Comparison of ENCODE assay signal across 8 cellular contexts in the genomic region with DNA sequence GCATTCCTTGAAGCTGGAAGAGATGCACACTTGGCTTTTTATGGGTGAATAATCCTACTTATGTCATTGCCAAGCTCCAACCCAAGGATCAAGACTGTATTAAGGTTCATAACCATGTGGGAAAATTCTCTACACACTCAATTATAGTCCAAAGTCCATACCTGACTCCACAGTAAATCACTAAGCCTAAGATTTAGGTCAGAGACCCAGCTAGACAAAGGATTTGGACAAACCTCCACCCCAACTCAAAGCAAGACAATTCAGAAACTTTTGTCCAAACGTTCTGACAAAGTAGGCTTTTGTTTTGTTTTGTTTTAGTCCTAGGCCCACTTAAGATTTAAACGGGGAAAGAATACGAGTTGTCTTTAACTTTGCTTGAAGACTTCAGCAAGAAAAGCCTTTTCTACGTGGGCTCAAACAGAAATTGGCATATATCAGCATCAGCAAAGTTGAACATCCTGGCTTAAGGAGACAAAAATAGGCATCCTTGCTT. TPM values are rescaled to one million over a fixed set of nuclear protein-coding genes. Genes with fewer than 3 reads are reported as not detected.
DNase-seq lines count a peak whose midpoint lies in the region; ATAC-seq and TF ChIP-seq lines count a peak whose summit lies in the region.

No MANE protein-coding gene starts in this region.

- ATAC-seq in lung (ENCODE audit: insufficient read depth, low FRiP score): no peak
- ATAC-seq in HG03045 (IDR thresholded peaks at IDR 0.05; ENCODE audit: unreplicated experiment): no peak

- peaks cover 48% of the 10 kb centered on the region for H3K4me1 Mint-ChIP-seq in activated T-cell treated with anti-CD3 and anti-CD28 coated beads, Interleukin-2, amount 50 U/mL, for 24 hours (ENCODE audit: low read depth)

- H3K36me3 ChIP-seq in ascending aorta (no peaks in the 10 kb centered on the region), lung (ENCODE audit: control insufficient read depth in 2 of 2, insufficient read depth in 2 of 2, low read length in 2 of 2) (peaks cover 0 to 2% of the 10 kb centered on the region in 2 donors), tibial artery (no peaks in the 10 kb centered on the region)

- H3K4me3 ChIP-seq in ascending aorta (peak overlapping the region; percentile 70 to 82), lung (peak overlapping the region; percentile 64), tibial artery (peak overlapping the region; percentile 87 to 91)

- no peak for TF ChIP-seq CTCF in ascending aorta (IDR thresholded peaks at IDR 0.05)
- TF ChIP-seq CTCF in lung (IDR thresholded peaks at IDR 0.05; ENCODE audit: control extremely low read depth, extremely low read depth): no peak
- no peak for TF ChIP-seq CTCF in tibial artery (IDR thresholded peaks at IDR 0.05)

- intact Hi-C loops in ascending aorta (cut with DNase I) (no loop called here), tibial artery (cut with DNase I; ENCODE audit: low total_unique reads) (no loop called here)

- peak overlapping the region; percentile 77 for H3K27ac Mint-ChIP-seq in activated T-cell treated with anti-CD3 and anti-CD28 coated beads, Interleukin-2, amount 50 U/mL, for 24 hours

- H3K4me3 Mint-ChIP-seq in activated T-cell treated with anti-CD3 and anti-CD28 coated beads, Interleukin-2, amount 50 U/mL, for 24 hours: peak overlapping the region; percentile 86

- H3K9me3 ChIP-seq in ascending aorta: no peaks in the 10 kb centered on the region
- H3K9me3 ChIP-seq in lung (ENCODE audit: control insufficient read depth in 2 of 2, insufficient read depth in 1 of 2, low read length in 1 of 2): no peaks in the 10 kb centered on the region
- H3K9me3 ChIP-seq in tibial artery: no peaks in the 10 kb centered on the region

- DNase-seq in activated T-cell treated with anti-CD3 and anti-CD28 coated beads, Interleukin-2, amount 50 U/mL, for 24 hours: no peak
- DNase-seq in activated T-cell treated with anti-CD3 and anti-CD28 coated beads, Interleukin-2, amount 50 U/mL, for 1 hour: no peak
- DNase-seq in ascending aorta (ENCODE audit: low spot score in 2 of 2): no peak
- no peak for DNase-seq in lung (ENCODE audit: low spot score)
- no peak for DNase-seq in tibial artery
- no peak for DNase-seq in Ammon's horn (ENCODE audit: low spot score)
- no peak for DNase-seq in NCI-H2196 (lab: John Stamatoyannopoulos, UW; ENCODE audit: unreplicated experiment)

- H3K36me3 Mint-ChIP-seq in activated T-cell treated with anti-CD3 and anti-CD28 coated beads, Interleukin-2, amount 50 U/mL, for 24 hours (ENCODE audit: low read depth): peaks cover 1% of the 10 kb centered on the region

- no peaks in the 10 kb centered on the region for H3K9me3 Mint-ChIP-seq in activated T-cell treated with anti-CD3 and anti-CD28 coated beads, Interleukin-2, amount 50 U/mL, for 24 hours

- 31 to 44% methylated on average over 4 of the region's 4 CpGs for WGBS in lung, 2 donors

- H3K27me3 ChIP-seq in ascending aorta (no peaks in the 10 kb centered on the region), lung (ENCODE audit: control insufficient read depth, insufficient read depth) (no peaks in the 10 kb centered on the region), tibial artery (no peaks in the 10 kb centered on the region)

- H3K27ac ChIP-seq in ascending aorta: peak overlapping the region; percentile 46 to 71
- no peak overlapping the region for H3K27ac ChIP-seq in lung (ENCODE audit: low read depth in 1 of 2, low read length in 1 of 2)
- peak overlapping the region; percentile 72 to 85 for H3K27ac ChIP-seq in tibial artery

- H3K27me3 Mint-ChIP-seq in activated T-cell treated with anti-CD3 and anti-CD28 coated beads, Interleukin-2, amount 50 U/mL, for 24 hours: no peaks in the 10 kb centered on the region

- H3K4me1 ChIP-seq in ascending aorta (peaks cover 4 to 7% of the 10 kb centered on the region in 2 donors), lung (ENCODE audit: control insufficient read depth in 2 of 2, insufficient read depth in 2 of 2, low read length in 2 of 2) (peaks cover 0 to 10% of the 10 kb centered on the region in 2 donors), tibial artery (peaks cover 0 to 46% (median 31%) of the 10 kb centered on the region in 4 donors)

RNA-seq across cellular contexts. Expression of a gene that starts 1.7 kb away (rescaled TPM):
- 14.3 TPM for total RNA-seq in ascending aorta
- total RNA-seq in lung: 10 to 100 TPM; 22.0 to 48.3 TPM
- polyA plus RNA-seq in lung: 10 to 100 TPM; 19.2 to 39.2 TPM

Comparison
In these comparisons a context has a peak if more than half of its experiments do, and no peak if none do; other contexts are left out.
1. H3K27ac ChIP-seq: peak in ascending aorta (2 of 2) and tibial artery (2 of 2); none in lung (0 of 2).
2. Peak in every context shown above with its lines, with median percentiles within 50 percentile points of each other: H3K4me3 ChIP-seq.